ENCODE assay signal across 1 cellular context in the genomic region with DNA sequence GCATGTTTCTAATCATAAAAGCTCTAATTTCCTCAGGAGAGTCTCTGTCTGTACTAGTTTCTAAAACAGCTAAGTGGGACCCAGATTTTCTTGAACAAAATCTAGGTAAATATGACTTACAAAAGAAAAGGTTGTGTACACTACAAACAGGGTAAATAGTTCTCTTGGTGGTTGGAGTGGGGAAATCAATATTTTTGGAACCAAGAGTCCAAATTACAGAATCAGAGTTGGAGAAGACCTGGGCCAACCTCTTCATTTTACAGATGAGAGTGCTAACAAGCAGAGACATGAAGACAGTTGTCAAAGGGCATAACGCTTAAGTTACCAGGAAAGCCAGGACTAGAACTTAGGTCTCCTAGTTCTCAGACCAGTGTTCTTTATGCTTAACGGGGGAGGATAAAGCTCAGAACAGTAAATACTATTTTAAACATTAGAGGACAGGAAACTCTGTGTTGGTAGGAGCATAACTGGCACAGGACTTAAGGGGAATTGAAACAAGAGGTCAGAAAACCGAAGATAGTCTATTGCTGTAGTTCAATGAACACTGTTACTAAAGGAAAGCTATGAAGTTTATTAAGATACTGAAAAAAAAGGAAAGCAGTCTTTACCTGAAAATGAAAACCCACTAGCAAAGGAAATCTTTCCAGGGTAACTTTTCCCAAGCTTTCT.
TF ChIP-seq lines count a peak whose summit lies in the region.

No MANE protein-coding gene starts in this region.

TF ChIP-seq in HepG2, 621 proteins besides CTCF, POLR2A, EP300 and RAD21 (continued from another document):
- TF ChIP-seq, protein P1, sequence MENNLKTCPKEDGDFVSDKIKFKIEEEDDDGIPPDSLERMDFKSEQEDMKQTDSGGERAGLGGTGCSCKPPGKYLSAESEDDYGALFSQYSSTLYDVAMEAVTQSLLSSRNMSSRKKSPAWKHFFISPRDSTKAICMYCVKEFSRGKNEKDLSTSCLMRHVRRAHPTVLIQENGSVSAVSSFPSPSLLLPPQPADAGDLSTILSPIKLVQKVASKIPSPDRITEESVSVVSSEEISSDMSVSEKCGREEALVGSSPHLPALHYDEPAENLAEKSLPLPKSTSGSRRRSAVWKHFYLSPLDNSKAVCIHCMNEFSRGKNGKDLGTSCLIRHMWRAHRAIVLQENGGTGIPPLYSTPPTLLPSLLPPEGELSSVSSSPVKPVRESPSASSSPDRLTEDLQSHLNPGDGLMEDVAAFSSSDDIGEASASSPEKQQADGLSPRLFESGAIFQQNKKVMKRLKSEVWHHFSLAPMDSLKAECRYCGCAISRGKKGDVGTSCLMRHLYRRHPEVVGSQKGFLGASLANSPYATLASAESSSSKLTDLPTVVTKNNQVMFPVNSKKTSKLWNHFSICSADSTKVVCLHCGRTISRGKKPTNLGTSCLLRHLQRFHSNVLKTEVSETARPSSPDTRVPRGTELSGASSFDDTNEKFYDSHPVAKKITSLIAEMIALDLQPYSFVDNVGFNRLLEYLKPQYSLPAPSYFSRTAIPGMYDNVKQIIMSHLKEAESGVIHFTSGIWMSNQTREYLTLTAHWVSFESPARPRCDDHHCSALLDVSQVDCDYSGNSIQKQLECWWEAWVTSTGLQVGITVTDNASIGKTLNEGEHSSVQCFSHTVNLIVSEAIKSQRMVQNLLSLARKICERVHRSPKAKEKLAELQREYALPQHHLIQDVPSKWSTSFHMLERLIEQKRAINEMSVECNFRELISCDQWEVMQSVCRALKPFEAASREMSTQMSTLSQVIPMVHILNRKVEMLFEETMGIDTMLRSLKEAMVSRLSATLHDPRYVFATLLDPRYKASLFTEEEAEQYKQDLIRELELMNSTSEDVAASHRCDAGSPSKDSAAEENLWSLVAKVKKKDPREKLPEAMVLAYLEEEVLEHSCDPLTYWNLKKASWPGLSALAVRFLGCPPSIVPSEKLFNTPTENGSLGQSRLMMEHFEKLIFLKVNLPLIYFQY (CRISPR knock-in tag; IDR thresholded peaks at IDR 0.05; ENCODE audit: borderline replicate concordance): 0 out of 2 replicates have a peak, but pooled peaks have one; percentile 68
- TF ChIP-seq KLF9 (CRISPR knock-in tag; IDR thresholded peaks at IDR 0.05; ENCODE audit: low read depth) (no peak), KLF6 (CRISPR knock-in tag; IDR thresholded peaks at IDR 0.05) (no peak), MIXL1 (CRISPR knock-in tag; IDR thresholded peaks at IDR 0.05) (peak; percentile 83), HHEX (CRISPR knock-in tag; IDR thresholded peaks at IDR 0.05) (peak; percentile 25; the same call in 1 of the 2 replicates), NR2C2 (CRISPR knock-in tag; IDR thresholded peaks at IDR 0.05; ENCODE audit: borderline replicate concordance) (peak; percentile 44; the same call in 1 of the 2 replicates), ASH2L (IDR thresholded peaks at IDR 0.05; ENCODE audit: insufficient read length, low read depth, low read length) (peak; percentile 73)
- TF ChIP-seq, protein P2, sequence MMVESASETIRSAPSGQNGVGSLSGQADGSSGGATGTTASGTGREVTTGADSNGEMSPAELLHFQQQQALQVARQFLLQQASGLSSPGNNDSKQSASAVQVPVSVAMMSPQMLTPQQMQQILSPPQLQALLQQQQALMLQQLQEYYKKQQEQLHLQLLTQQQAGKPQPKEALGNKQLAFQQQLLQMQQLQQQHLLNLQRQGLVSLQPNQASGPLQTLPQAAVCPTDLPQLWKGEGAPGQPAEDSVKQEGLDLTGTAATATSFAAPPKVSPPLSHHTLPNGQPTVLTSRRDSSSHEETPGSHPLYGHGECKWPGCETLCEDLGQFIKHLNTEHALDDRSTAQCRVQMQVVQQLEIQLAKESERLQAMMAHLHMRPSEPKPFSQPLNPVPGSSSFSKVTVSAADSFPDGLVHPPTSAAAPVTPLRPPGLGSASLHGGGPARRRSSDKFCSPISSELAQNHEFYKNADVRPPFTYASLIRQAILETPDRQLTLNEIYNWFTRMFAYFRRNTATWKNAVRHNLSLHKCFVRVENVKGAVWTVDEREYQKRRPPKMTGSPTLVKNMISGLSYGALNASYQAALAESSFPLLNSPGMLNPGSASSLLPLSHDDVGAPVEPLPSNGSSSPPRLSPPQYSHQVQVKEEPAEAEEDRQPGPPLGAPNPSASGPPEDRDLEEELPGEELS (CRISPR knock-in tag; IDR thresholded peaks at IDR 0.05): peak; percentile 85
